In the genomic region with DNA sequence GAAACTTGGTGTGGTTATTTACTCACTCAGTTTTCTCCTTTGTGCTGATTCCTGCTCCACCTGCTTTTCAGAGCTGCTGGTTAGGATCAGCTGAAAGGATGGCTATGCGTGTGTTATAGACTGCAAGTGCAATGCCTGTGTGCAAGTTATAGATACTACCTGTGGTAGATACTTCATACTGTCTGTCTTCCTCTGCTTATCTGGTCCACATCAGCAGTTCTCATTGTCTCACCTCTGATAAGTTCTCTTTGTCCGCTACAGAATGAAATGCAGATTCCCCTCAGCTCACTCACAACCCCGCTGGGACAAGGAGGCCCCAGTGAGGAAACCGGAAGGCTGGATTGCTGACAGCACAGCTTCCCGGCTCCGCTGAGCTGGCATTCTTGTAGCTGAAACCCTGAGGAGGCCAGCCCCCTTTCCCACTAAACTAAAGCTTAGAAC, we compare ENCODE assay signal across 1 cellular context.
TF ChIP-seq lines count a peak whose summit lies in the region.

No MANE protein-coding gene starts in this region.

TF ChIP-seq in K562, 482 proteins besides CTCF, POLR2A, EP300 and RAD21:
- TF ChIP-seq NR3C1 (CRISPR knock-in tag; IDR thresholded peaks at IDR 0.05) (no peak), POLR2H (tag; IDR thresholded peaks at IDR 0.05; ENCODE audit: low read depth) (no peak), ZKSCAN1 (IDR thresholded peaks at IDR 0.05; ENCODE audit: low read depth, low read length) (no peak), C11orf30 (IDR thresholded peaks at IDR 0.05; ENCODE audit: low read depth) (peak; percentile 18; the same call in 1 of the 2 replicates), ZNF778 (CRISPR knock-in tag; IDR thresholded peaks at IDR 0.05) (no peak), POLR2AphosphoS2 (IDR thresholded peaks at IDR 0.05; ENCODE audit: low read length) (no peak), MAFK (IDR thresholded peaks at IDR 0.05; ENCODE audit: low read length) (peak; percentile 55; the same call in 1 of the 2 replicates), ZSCAN29 (IDR thresholded peaks at IDR 0.05) (no peak), U2AF2 (optimal IDR thresholded peaks at IDR 0.05; ENCODE audit: low read depth, low read length) (no peak), ZEB2 (IDR thresholded peaks at IDR 0.05) (peak; percentile 66; the same call in 1 of the 2 replicates), ETV1 (tag; conservative IDR thresholded peaks at IDR 0.05; ENCODE audit: low read depth) (0 out of 2 replicates have a peak, but pooled peaks have one; percentile 32), DPF2 (IDR thresholded peaks at IDR 0.05) (no peak), SOX6 (IDR thresholded peaks at IDR 0.05) (peak; percentile 31; the same call in 1 of the 2 replicates), GABPA (tag; conservative IDR thresholded peaks at IDR 0.05; ENCODE audit: low read depth) (peak; percentile 42), TAL1 (IDR thresholded peaks at IDR 0.05) (peak; percentile 17; the same call in 1 of the 2 replicates), TCF3 (CRISPR knock-in tag; IDR thresholded peaks at IDR 0.05) (0 out of 2 replicates have a peak, but pooled peaks have one; percentile 16), CBFA2T3 (IDR thresholded peaks at IDR 0.05) (peak; percentile 51), CTBP1 (IDR thresholded peaks at IDR 0.05; ENCODE audit: borderline replicate concordance) (peak; percentile 34; the same call in 1 of the 2 replicates), CBFA2T2 (conservative IDR thresholded peaks at IDR 0.05) (peak; percentile 32; the same call in 1 of the 2 replicates), PHF21A (IDR thresholded peaks at IDR 0.05; ENCODE audit: borderline replicate concordance, low read depth) (no peak)
- TF ChIP-seq, protein P1, sequence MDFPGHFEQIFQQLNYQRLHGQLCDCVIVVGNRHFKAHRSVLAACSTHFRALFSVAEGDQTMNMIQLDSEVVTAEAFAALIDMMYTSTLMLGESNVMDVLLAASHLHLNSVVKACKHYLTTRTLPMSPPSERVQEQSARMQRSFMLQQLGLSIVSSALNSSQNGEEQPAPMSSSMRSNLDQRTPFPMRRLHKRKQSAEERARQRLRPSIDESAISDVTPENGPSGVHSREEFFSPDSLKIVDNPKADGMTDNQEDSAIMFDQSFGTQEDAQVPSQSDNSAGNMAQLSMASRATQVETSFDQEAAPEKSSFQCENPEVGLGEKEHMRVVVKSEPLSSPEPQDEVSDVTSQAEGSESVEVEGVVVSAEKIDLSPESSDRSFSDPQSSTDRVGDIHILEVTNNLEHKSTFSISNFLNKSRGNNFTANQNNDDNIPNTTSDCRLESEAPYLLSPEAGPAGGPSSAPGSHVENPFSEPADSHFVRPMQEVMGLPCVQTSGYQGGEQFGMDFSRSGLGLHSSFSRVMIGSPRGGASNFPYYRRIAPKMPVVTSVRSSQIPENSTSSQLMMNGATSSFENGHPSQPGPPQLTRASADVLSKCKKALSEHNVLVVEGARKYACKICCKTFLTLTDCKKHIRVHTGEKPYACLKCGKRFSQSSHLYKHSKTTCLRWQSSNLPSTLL (IDR thresholded peaks at IDR 0.05), result no peak
- TF ChIP-seq, protein P2, sequence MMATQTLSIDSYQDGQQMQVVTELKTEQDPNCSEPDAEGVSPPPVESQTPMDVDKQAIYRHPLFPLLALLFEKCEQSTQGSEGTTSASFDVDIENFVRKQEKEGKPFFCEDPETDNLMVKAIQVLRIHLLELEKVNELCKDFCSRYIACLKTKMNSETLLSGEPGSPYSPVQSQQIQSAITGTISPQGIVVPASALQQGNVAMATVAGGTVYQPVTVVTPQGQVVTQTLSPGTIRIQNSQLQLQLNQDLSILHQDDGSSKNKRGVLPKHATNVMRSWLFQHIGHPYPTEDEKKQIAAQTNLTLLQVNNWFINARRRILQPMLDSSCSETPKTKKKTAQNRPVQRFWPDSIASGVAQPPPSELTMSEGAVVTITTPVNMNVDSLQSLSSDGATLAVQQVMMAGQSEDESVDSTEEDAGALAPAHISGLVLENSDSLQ (IDR thresholded peaks at IDR 0.05), result peak; percentile 13; the same call in 1 of the 2 replicates
- TF ChIP-seq, protein P3, sequence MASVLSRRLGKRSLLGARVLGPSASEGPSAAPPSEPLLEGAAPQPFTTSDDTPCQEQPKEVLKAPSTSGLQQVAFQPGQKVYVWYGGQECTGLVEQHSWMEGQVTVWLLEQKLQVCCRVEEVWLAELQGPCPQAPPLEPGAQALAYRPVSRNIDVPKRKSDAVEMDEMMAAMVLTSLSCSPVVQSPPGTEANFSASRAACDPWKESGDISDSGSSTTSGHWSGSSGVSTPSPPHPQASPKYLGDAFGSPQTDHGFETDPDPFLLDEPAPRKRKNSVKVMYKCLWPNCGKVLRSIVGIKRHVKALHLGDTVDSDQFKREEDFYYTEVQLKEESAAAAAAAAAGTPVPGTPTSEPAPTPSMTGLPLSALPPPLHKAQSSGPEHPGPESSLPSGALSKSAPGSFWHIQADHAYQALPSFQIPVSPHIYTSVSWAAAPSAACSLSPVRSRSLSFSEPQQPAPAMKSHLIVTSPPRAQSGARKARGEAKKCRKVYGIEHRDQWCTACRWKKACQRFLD (CRISPR knock-in tag; IDR thresholded peaks at IDR 0.05), result no peak
- TF ChIP-seq, protein P4, sequence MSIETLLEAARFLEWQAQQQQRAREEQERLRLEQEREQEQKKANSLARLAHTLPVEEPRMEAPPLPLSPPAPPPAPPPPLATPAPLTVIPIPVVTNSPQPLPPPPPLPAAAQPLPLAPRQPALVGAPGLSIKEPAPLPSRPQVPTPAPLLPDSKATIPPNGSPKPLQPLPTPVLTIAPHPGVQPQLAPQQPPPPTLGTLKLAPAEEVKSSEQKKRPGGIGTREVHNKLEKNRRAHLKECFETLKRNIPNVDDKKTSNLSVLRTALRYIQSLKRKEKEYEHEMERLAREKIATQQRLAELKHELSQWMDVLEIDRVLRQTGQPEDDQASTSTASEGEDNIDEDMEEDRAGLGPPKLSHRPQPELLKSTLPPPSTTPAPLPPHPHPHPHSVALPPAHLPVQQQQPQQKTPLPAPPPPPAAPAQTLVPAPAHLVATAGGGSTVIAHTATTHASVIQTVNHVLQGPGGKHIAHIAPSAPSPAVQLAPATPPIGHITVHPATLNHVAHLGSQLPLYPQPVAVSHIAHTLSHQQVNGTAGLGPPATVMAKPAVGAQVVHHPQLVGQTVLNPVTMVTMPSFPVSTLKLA (conservative IDR thresholded peaks at IDR 0.05), result no peak
